Comparison of ENCODE assay signal across 13 cellular contexts in genomic region chr10:8835453-8836167, GRCh38.
"Had no signal": no experiment of that assay in that cellular context is flagged by ENCODE, and none has a peak within 500 bp of the region (broad histone marks: within the 10 kb centered on the region; RNA-seq: fewer than 3 reads in every experiment).

No MANE protein-coding gene starts in this region.

- H3K4me3 ChIP-seq: adrenal gland, lung, right lobe of liver, spleen had no signal

- H3K27ac Mint-ChIP-seq: activated CD4-positive, alpha-beta memory T cell treated with anti-CD3 and anti-CD28 coated beads, Interleukin-2, amount 10 ng/mL, durations not matched to agents 7 days and 5 days; activated naive CD4-positive, alpha-beta T cell treated with anti-CD3 and anti-CD28 coated beads, Interleukin-2, amount 10 ng/mL, durations not matched to agents 7 days and 5 days had no signal

- DNase-seq: activated CD4-positive, alpha-beta memory T cell treated with anti-CD3 and anti-CD28 coated beads, Interleukin-2, amount 10 ng/mL, durations not matched to agents 7 days and 5 days; activated CD8-positive, alpha-beta memory T cell treated with anti-CD3 and anti-CD28 coated beads, Interleukin-2, amount 50 U/mL, for 4 hours; activated naive CD4-positive, alpha-beta T cell treated with anti-CD3 and anti-CD28 coated beads, Interleukin-2, amount 10 ng/mL, durations not matched to agents 7 days and 5 days; adrenal gland; caudate nucleus; midbrain; right lobe of liver; spleen; T-helper 1 cell; T1000 had no signal

- H3K27me3 ChIP-seq: adrenal gland, right lobe of liver, spleen had no signal

- H3K9me3 ChIP-seq: adrenal gland, right lobe of liver had no signal

- H3K4me1 ChIP-seq: adrenal gland, right lobe of liver, spleen had no signal

- H3K4me3 Mint-ChIP-seq: activated CD4-positive, alpha-beta memory T cell treated with anti-CD3 and anti-CD28 coated beads, Interleukin-2, amount 10 ng/mL, durations not matched to agents 7 days and 5 days; activated naive CD4-positive, alpha-beta T cell treated with anti-CD3 and anti-CD28 coated beads, Interleukin-2, amount 10 ng/mL, durations not matched to agents 7 days and 5 days; neural crest cell had no signal

- H3K27ac ChIP-seq: adrenal gland, right lobe of liver, spleen had no signal

- H3K36me3 Mint-ChIP-seq: activated naive CD4-positive, alpha-beta T cell treated with anti-CD3 and anti-CD28 coated beads, Interleukin-2, amount 10 ng/mL, durations not matched to agents 7 days and 5 days had no signal

- H3K27me3 Mint-ChIP-seq: activated CD4-positive, alpha-beta memory T cell treated with anti-CD3 and anti-CD28 coated beads, Interleukin-2, amount 10 ng/mL, durations not matched to agents 7 days and 5 days; activated naive CD4-positive, alpha-beta T cell treated with anti-CD3 and anti-CD28 coated beads, Interleukin-2, amount 10 ng/mL, durations not matched to agents 7 days and 5 days had no signal

- H3K36me3 ChIP-seq: adrenal gland, right lobe of liver, spleen had no signal

- H3K4me1 Mint-ChIP-seq: activated naive CD4-positive, alpha-beta T cell treated with anti-CD3 and anti-CD28 coated beads, Interleukin-2, amount 10 ng/mL, durations not matched to agents 7 days and 5 days; neural crest cell had no signal

- ATAC-seq: esophagus mucosa, right lobe of liver had no signal
